15 cellular contexts compared by ENCODE assay signal in the genomic region with DNA sequence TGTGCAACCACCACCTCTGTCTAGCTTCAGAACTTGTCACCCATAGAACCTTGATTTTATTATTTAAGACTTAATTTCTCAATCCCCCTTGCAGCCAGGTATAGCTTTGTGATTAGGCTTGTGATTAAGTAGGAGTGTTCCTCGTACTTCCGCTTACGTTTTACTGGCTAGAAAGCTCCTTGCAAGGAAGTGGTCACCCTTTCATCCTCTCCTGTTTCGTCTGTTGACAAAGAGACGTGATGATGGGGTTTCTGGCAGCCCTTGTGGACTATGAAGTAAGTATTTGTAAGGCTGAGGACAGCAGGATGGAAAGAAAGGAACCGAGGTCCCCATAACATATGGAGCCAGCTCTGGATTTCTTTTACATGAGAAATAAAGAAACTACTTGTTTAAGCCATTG.
DNase-seq lines count a peak whose midpoint lies in the region; FAIRE-seq and TF ChIP-seq lines count a peak whose summit lies in the region.
"Had no signal": no experiment of that assay in that cellular context is flagged by ENCODE, and none has a peak within 500 bp of the region (broad histone marks: within the 10 kb centered on the region; RNA-seq: fewer than 3 reads in every experiment).

No MANE protein-coding gene starts in this region.

- no peak overlapping the region for H2BK5ac ChIP-seq in trophoblast cell (ENCODE audit: low read depth, low read length, poor library complexity)

- no peaks in the 10 kb centered on the region for H3K36me3 ChIP-seq in bronchial epithelial cell (ENCODE audit: control insufficient read depth, insufficient read depth, low read length)
- no peaks in the 10 kb centered on the region for H3K36me3 ChIP-seq in trophoblast cell (ENCODE audit: control insufficient read depth in 1 of 2, insufficient read depth in 2 of 2, low read length in 2 of 2)
- no peaks in the 10 kb centered on the region for H3K36me3 ChIP-seq in smooth muscle cell (ENCODE audit: low read depth)
- H3K36me3 ChIP-seq: brain microvascular endothelial cell had no signal

- H3K9ac ChIP-seq in trophoblast cell (ENCODE audit: low read length) (no peak overlapping the region), smooth muscle cell (ENCODE audit: low read depth) (no peak overlapping the region)

- no peak overlapping the region for H3K4ac ChIP-seq in trophoblast cell (ENCODE audit: low read depth, low read length)

- no peak for FAIRE-seq in bronchial epithelial cell (lab: Jason Lieb, UNC)

- H2BK12ac ChIP-seq in trophoblast cell (ENCODE audit: low read length), result no peak overlapping the region

- H3K4me2 ChIP-seq in trophoblast cell (ENCODE audit: low read length) (no peak overlapping the region), smooth muscle cell (no peak overlapping the region)

- no peak overlapping the region for H4K91ac ChIP-seq in trophoblast cell (ENCODE audit: low read depth, low read length)

- H3K27ac ChIP-seq in trophoblast cell (ENCODE audit: low read depth, low read length) (no peak overlapping the region), smooth muscle cell (ENCODE audit: low read depth) (no peak overlapping the region)
- H3K27ac ChIP-seq: brain microvascular endothelial cell had no signal

- H2AFZ ChIP-seq in trophoblast cell (ENCODE audit: insufficient read depth, low read length, poor library complexity) (no peak overlapping the region), smooth muscle cell (ENCODE audit: low read depth) (no peak overlapping the region)

- DNase-seq in stimulated activated CD8-positive, alpha-beta memory T cell treated with anti-CD3 and anti-CD28 coated beads, Interleukin-12 subunit alpha, Interleukin-12 subunit beta, amount 100 ng/mL, for 1 hour (ENCODE audit: low read depth), result peak; percentile 18
- no peak for DNase-seq in stimulated activated CD8-positive, alpha-beta memory T cell treated with anti-CD3 and anti-CD28 coated beads, Interleukin-4, amount 100 ng/mL, for 48 hours
- DNase-seq in T-helper 22 cell (ENCODE audit: low read depth), result peak; percentile 26
- DNase-seq in bronchial epithelial cell (ENCODE audit: low read depth), result peak; percentile 5
- no peak for DNase-seq in NCI-H446 (lab: John Stamatoyannopoulos, UW)
- no peak for DNase-seq in trophoblast cell
- no peak for DNase-seq in smooth muscle cell (lab: John Stamatoyannopoulos, UW; ENCODE audit: unreplicated experiment)
- no peak for DNase-seq in chondrocyte (ENCODE audit: low spot score)
- DNase-seq: brain microvascular endothelial cell, endodermal cell, foreskin melanocyte, NCI-H1417, NCI-H446 treated with DMSO at 0.1 percent for 48 hours, SW 1271 had no signal

- H3K4me3 Mint-ChIP-seq in chondrocyte (ENCODE audit: unreplicated experiment), result no peak overlapping the region
- H3K4me3 Mint-ChIP-seq: B cell, endodermal cell had no signal

- no CpG with 5 or more reads among the region's 6 CpGs for WGBS in trophoblast cell (ENCODE audit: extremely low coverage, insufficient coverage, insufficient read length)
- WGBS in smooth muscle cell (ENCODE audit: low lambda C conversion rate), result 86% methylated on average over 6 of the region's 6 CpGs

- peaks cover 2% of the 10 kb centered on the region for H3K9me3 ChIP-seq in trophoblast cell (ENCODE audit: insufficient read depth, low read depth, low read length)
- no peaks in the 10 kb centered on the region for H3K9me3 ChIP-seq in smooth muscle cell (replicated peaks; ENCODE audit: low read depth)

- H2BK120ac ChIP-seq in trophoblast cell (ENCODE audit: insufficient read depth, low read length, poor library complexity), result no peak overlapping the region

- no peak overlapping the region for H3K23ac ChIP-seq in trophoblast cell (ENCODE audit: low read length)

- no peaks in the 10 kb centered on the region for H3K36me3 Mint-ChIP-seq in chondrocyte (ENCODE audit: low read depth)

- no peak overlapping the region for H2AK5ac ChIP-seq in trophoblast cell (ENCODE audit: low read length)

- no peak overlapping the region for H4K8ac ChIP-seq in trophoblast cell (ENCODE audit: low read depth, low read length)

- H3K79me2 ChIP-seq in trophoblast cell (ENCODE audit: control insufficient read depth, insufficient read depth, low read length, poor library complexity) (no peaks in the 10 kb centered on the region), smooth muscle cell (ENCODE audit: low read depth) (no peaks in the 10 kb centered on the region)

- no peaks in the 10 kb centered on the region for H3K4me1 Mint-ChIP-seq in chondrocyte (ENCODE audit: low read depth)
- H3K4me1 Mint-ChIP-seq: B cell had no signal

- no peaks in the 10 kb centered on the region for H4K20me1 ChIP-seq in smooth muscle cell (ENCODE audit: low read depth)

- H3K4me1 ChIP-seq in trophoblast cell (ENCODE audit: control insufficient read depth in 1 of 2, insufficient read depth in 2 of 2, low read length in 2 of 2), result no peaks in the 10 kb centered on the region
- H3K4me1 ChIP-seq in smooth muscle cell (ENCODE audit: low read depth), result no peaks in the 10 kb centered on the region

- H4K12ac ChIP-seq in trophoblast cell (ENCODE audit: low read depth, low read length), result no peak overlapping the region

- H3K27me3 ChIP-seq in bronchial epithelial cell (ENCODE audit: control insufficient read depth, insufficient read depth, low read length) (peaks cover 2% of the 10 kb centered on the region), trophoblast cell (ENCODE audit: insufficient read depth, low read length) (no peaks in the 10 kb centered on the region), smooth muscle cell (ENCODE audit: low read depth) (peaks cover 10% of the 10 kb centered on the region)
- H3K27me3 ChIP-seq: brain microvascular endothelial cell had no signal

- H3K14ac ChIP-seq in trophoblast cell (ENCODE audit: low read length), result no peak overlapping the region

- H3K27ac Mint-ChIP-seq in chondrocyte (ENCODE audit: unreplicated experiment), result no peak overlapping the region
- H3K27ac Mint-ChIP-seq: B cell, endodermal cell had no signal

- H3F3A ChIP-seq in smooth muscle cell (ENCODE audit: low read depth), result no peaks in the 10 kb centered on the region

- no peaks in the 10 kb centered on the region for H3K9me3 Mint-ChIP-seq in chondrocyte (ENCODE audit: low read depth)
- H3K9me3 Mint-ChIP-seq: endodermal cell had no signal

- H3K4me3 ChIP-seq in bronchial epithelial cell (ENCODE audit: low read depth, low read length) (no peak overlapping the region), trophoblast cell (ENCODE audit: low read depth, low read length) (no peak overlapping the region), smooth muscle cell (no peak overlapping the region)

- no peak overlapping the region for H3K18ac ChIP-seq in trophoblast cell (ENCODE audit: low read length)

- TF ChIP-seq CTCF in bronchial epithelial cell (IDR thresholded peaks at IDR 0.05; ENCODE audit: insufficient read depth, low read length, severe bottlenecking), result no peak
- no peak for TF ChIP-seq CTCF in smooth muscle cell (IDR thresholded peaks at IDR 0.05; ENCODE audit: borderline replicate concordance, insufficient read depth, poor library complexity, severe bottlenecking)
- no peak for TF ChIP-seq CTCF in chondrocyte (IDR thresholded peaks at IDR 0.05)

- H3K27me3 Mint-ChIP-seq in chondrocyte (ENCODE audit: low read depth), result peaks cover 7% of the 10 kb centered on the region

- no peaks in the 10 kb centered on the region for H3K79me1 ChIP-seq in trophoblast cell (ENCODE audit: low read length)

Comparison
In these comparisons a context has a peak if more than half of its experiments do, and no peak if none do; other contexts are left out.
1. DNase-seq: peak in stimulated activated CD8-positive, alpha-beta memory T cell treated with anti-CD3 and anti-CD28 coated beads, Interleukin-12 subunit alpha, Interleukin-12 subunit beta, amount 100 ng/mL, for 1 hour (single experiment), T-helper 22 cell (single experiment) and bronchial epithelial cell (single experiment); none in stimulated activated CD8-positive, alpha-beta memory T cell treated with anti-CD3 and anti-CD28 coated beads, Interleukin-4, amount 100 ng/mL, for 48 hours (single experiment), NCI-H446 (0 of 2), trophoblast cell (0 of 2), smooth muscle cell (single experiment) and chondrocyte (single experiment).